Comparison of ENCODE assay signal across 8 cellular contexts in the genomic region with DNA sequence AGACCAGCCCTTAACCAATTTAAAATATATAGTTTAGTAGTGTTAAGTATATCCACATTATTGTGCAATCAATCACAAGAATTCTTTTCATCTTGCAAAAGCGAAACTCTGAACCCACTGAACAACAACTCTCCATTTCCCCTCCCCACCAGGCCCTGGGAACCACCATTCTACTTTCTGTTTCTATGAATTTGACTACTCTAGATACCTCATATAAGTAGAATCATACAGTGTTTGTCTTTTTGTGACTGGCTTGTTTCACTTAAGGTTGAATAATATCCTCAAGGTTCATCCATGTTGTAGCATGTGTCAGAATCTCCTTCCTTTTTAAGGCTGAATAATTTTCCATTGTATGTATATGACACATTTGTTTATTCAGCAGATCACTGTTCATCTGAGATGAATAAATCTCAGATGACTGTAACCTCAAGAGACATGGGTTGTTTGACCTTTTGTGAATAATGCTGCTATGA. TPM values are rescaled to one million over a fixed set of nuclear protein-coding genes. Genes with fewer than 3 reads are reported as not detected.
DNase-seq lines count a peak whose midpoint lies in the region; ATAC-seq, FAIRE-seq and TF ChIP-seq lines count a peak whose summit lies in the region.

No MANE protein-coding gene starts in this region.

- peak; percentile 63 for DNase-seq in RPMI8226
- peak; percentile 92 for DNase-seq in bronchial epithelial cell (ENCODE audit: low read depth)
- peak; percentile 46 to 70 for DNase-seq in stimulated activated CD8-positive, alpha-beta memory T cell treated with anti-CD3 and anti-CD28 coated beads, Interleukin-7, amount 100 ng/mL, for 4 hours (ENCODE audit: low read depth in 2 of 2)
- DNase-seq in EL = no peak
- DNase-seq in RWPE1 (ENCODE audit: low spot score) = no peak
- no peak for DNase-seq in HK-2 (ENCODE audit: unreplicated experiment)

- no peaks in the 10 kb centered on the region for H3K27me3 ChIP-seq in bronchial epithelial cell (ENCODE audit: control insufficient read depth, insufficient read depth, low read length)

- no peaks in the 10 kb centered on the region for H3K36me3 ChIP-seq in bronchial epithelial cell (ENCODE audit: control insufficient read depth, insufficient read depth, low read length)

- H3K4me3 ChIP-seq in bronchial epithelial cell (ENCODE audit: low read depth, low read length) = no peak overlapping the region

- ATAC-seq in GM18502 (IDR thresholded peaks at IDR 0.05; ENCODE audit: poor library complexity, unreplicated experiment) = peak; percentile 59
- peak; percentile 48 for ATAC-seq in HG02840 (IDR thresholded peaks at IDR 0.05; ENCODE audit: low FRiP score, unreplicated experiment)

- no peak for TF ChIP-seq CTCF in bronchial epithelial cell (IDR thresholded peaks at IDR 0.05; ENCODE audit: insufficient read depth, low read length, severe bottlenecking)
- no peak for TF ChIP-seq CTCF in RWPE1 (conservative IDR thresholded peaks at IDR 0.05; ENCODE audit: low read depth)

- POLR2A ChIA-PET in RWPE1 (lab: Yijun Ruan, JAX; ENCODE audit: low non-redundant PET) = no interaction called here

- CTCF ChIA-PET in RWPE1 (lab: Yijun Ruan, JAX) = interaction anchor here (0.6 kb wide), 1 partner anchor 99 kb away, joined by 4 read pairs; no protein-coding TSS in a partner anchor

- no peak overlapping the region for H3K27ac ChIP-seq in RWPE1

- no peak for FAIRE-seq in bronchial epithelial cell (lab: Jason Lieb, UNC)

RNA-seq across cellular contexts. Expression of gene SOS1, which starts 8.1 kb away (rescaled TPM):
- total RNA-seq in bronchial epithelial cell = 8.2 and 12.3 TPM in 2 replicates

Comparison
In these comparisons a context has a peak if more than half of its experiments do, and no peak if none do; other contexts are left out.
1. DNase-seq: peak in RPMI8226 (single experiment), bronchial epithelial cell (single experiment) and stimulated activated CD8-positive, alpha-beta memory T cell treated with anti-CD3 and anti-CD28 coated beads, Interleukin-7, amount 100 ng/mL, for 4 hours (2 of 2); none in EL (single experiment), RWPE1 (single experiment) and HK-2 (single experiment).